11 cellular contexts compared by ENCODE assay signal in the genomic region with DNA sequence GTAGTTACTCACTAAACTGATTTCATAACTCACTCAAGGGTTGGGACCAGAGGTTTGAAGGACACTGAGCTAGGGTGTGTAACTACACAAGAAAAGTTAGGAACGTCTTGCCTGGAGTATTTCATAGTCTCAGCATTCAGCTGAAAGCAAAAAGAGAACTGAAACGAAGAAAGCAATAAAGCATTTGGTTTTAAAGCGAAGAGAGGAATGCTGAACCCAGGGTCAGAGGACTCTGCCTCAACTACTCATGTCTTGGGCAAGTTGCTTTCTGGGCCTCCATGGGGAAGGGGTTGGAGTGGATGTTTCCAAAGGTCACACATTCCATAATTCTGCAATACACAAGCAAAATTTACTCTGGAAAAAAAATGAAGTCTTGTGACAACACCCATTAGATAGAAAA. TPM values are rescaled to one million over a fixed set of nuclear protein-coding genes. Genes with fewer than 3 reads are reported as not detected.
DNase-seq lines count a peak whose midpoint lies in the region; ATAC-seq and TF ChIP-seq lines count a peak whose summit lies in the region.
"Had no signal": no experiment of that assay in that cellular context is flagged by ENCODE, and none has a peak within 500 bp of the region (broad histone marks: within the 10 kb centered on the region; RNA-seq: fewer than 3 reads in every experiment).

No MANE protein-coding gene starts in this region.

- no peak overlapping the region for H3K14ac ChIP-seq in mesenchymal stem cell (ENCODE audit: low read length in 2 of 2)

- no peak for TF ChIP-seq CTCF in HEK293 (tag by site-specific recombination; IDR thresholded peaks at IDR 0.05)

- H2BK15ac ChIP-seq in mesenchymal stem cell (ENCODE audit: low read depth, poor library complexity, severe bottlenecking), result no peak overlapping the region

- no peak overlapping the region for H4K8ac ChIP-seq in mesenchymal stem cell (ENCODE audit: low read length)

- WGBS in mesenchymal stem cell, result 96% methylated on average over 3 of the region's 3 CpGs

- H2BK5ac ChIP-seq in mesenchymal stem cell (ENCODE audit: low read depth, low read length, poor library complexity, severe bottlenecking), result no peak overlapping the region

- H3K4me2 ChIP-seq in mesenchymal stem cell (ENCODE audit: low read length, poor library complexity, severe bottlenecking), result no peak overlapping the region

- H3K9me3 Mint-ChIP-seq in activated naive CD8-positive, alpha-beta T cell treated with anti-CD3 and anti-CD28 coated beads, Interleukin-2, amount 10 ng/mL, durations not matched to agents 7 days and 5 days, result no peaks in the 10 kb centered on the region

- H3K36me3 Mint-ChIP-seq in activated naive CD8-positive, alpha-beta T cell treated with anti-CD3 and anti-CD28 coated beads, Interleukin-2, amount 10 ng/mL, durations not matched to agents 7 days and 5 days, result peaks cover 8% of the 10 kb centered on the region

- no peak overlapping the region for H2AK5ac ChIP-seq in mesenchymal stem cell (ENCODE audit: low read length, severe bottlenecking)

- peaks cover 38% of the 10 kb centered on the region for H3K4me1 Mint-ChIP-seq in activated naive CD8-positive, alpha-beta T cell treated with anti-CD3 and anti-CD28 coated beads, Interleukin-2, amount 10 ng/mL, durations not matched to agents 7 days and 5 days

- H3K4ac ChIP-seq in mesenchymal stem cell (ENCODE audit: low read depth in 1 of 2, low read length in 2 of 2), result no peak overlapping the region

- H2BK12ac ChIP-seq in mesenchymal stem cell (ENCODE audit: low read length in 2 of 2), result no peak overlapping the region

- H3K4me3 Mint-ChIP-seq in activated naive CD8-positive, alpha-beta T cell treated with anti-CD3 and anti-CD28 coated beads, Interleukin-2, amount 10 ng/mL, durations not matched to agents 7 days and 5 days, result peak overlapping the region; percentile 18

- no peaks in the 10 kb centered on the region for H3K27me3 Mint-ChIP-seq in activated naive CD8-positive, alpha-beta T cell treated with anti-CD3 and anti-CD28 coated beads, Interleukin-2, amount 10 ng/mL, durations not matched to agents 7 days and 5 days

- DNase-seq in activated naive CD8-positive, alpha-beta T cell treated with anti-CD3 and anti-CD28 coated beads, Interleukin-2, amount 10 ng/mL, durations not matched to agents 7 days and 5 days, result no peak
- no peak for DNase-seq in mesenchymal stem cell
- DNase-seq: occipital lobe, OCI-M1 had no signal

- H3K27ac ChIP-seq in ACC112 (ENCODE audit: low read depth, low read length), result peak overlapping the region; percentile 16; the same call in 1 of the 2 replicates
- no peak overlapping the region for H3K27ac ChIP-seq in HEK293 (ENCODE audit: extremely low read depth, low read depth, low read length)
- H3K27ac ChIP-seq in mesenchymal stem cell (ENCODE audit: low read length, poor library complexity, severe bottlenecking), result no peak overlapping the region

- H3K9me3 ChIP-seq in HEK293 (ENCODE audit: control insufficient read depth, insufficient read depth, low read depth, low read length), result no peaks in the 10 kb centered on the region
- no peaks in the 10 kb centered on the region for H3K9me3 ChIP-seq in mesenchymal stem cell (ENCODE audit: control insufficient read depth, low read length)
- H3K9me3 ChIP-seq: gastroesophageal sphincter had no signal

- peak overlapping the region; percentile 32 for H2AFZ ChIP-seq in ACC112 (ENCODE audit: low read length, unreplicated experiment)
- H2AFZ ChIP-seq in mesenchymal stem cell (ENCODE audit: low read depth, low read length), result no peak overlapping the region

- H3K36me3 ChIP-seq in ACC112 (ENCODE audit: insufficient read depth, low read length) (no peaks in the 10 kb centered on the region), HEK293 (ENCODE audit: control insufficient read depth in 2 of 2, insufficient read depth in 1 of 2, low read length in 2 of 2) (peaks cover 0 to 15% of the 10 kb centered on the region in 2 experiments; a peak in 2 of 3 replicates), mesenchymal stem cell (ENCODE audit: control insufficient read depth in 1 of 2, insufficient read depth in 2 of 2, low read depth in 1 of 2, low read length in 2 of 2) (peaks cover 0 to 27% of the 10 kb centered on the region in 2 experiments)

- H3K9ac ChIP-seq in mesenchymal stem cell (ENCODE audit: low read length), result peak overlapping the region; percentile 49

- H4K91ac ChIP-seq in mesenchymal stem cell (ENCODE audit: low read length), result no peak overlapping the region

- no peak overlapping the region for H3K27ac Mint-ChIP-seq in activated naive CD8-positive, alpha-beta T cell treated with anti-CD3 and anti-CD28 coated beads, Interleukin-2, amount 10 ng/mL, durations not matched to agents 7 days and 5 days

- H3K27me3 ChIP-seq in ACC112 (ENCODE audit: insufficient read depth, low read length) (no peaks in the 10 kb centered on the region), mesenchymal stem cell (ENCODE audit: control insufficient read depth in 1 of 2, insufficient read depth in 1 of 2, low read length in 2 of 2) (no peaks in the 10 kb centered on the region)
- H3K27me3 ChIP-seq: gastroesophageal sphincter had no signal

- no peak for ATAC-seq in activated naive CD8-positive, alpha-beta T cell treated with anti-CD3 and anti-CD28 coated beads, Interleukin-2, amount 10 ng/mL, durations not matched to agents 7 days and 5 days (ENCODE audit: low read depth)
- ATAC-seq in HG02840 (IDR thresholded peaks at IDR 0.05; ENCODE audit: low FRiP score, unreplicated experiment) (no peak), GM18519 (IDR thresholded peaks at IDR 0.05; ENCODE audit: low FRiP score, unreplicated experiment) (no peak), HG02970 (IDR thresholded peaks at IDR 0.05; ENCODE audit: low FRiP score, unreplicated experiment) (no peak), HG02938 (IDR thresholded peaks at IDR 0.05; ENCODE audit: unreplicated experiment) (no peak)
- ATAC-seq: gastroesophageal sphincter had no signal

- peaks cover 43% of the 10 kb centered on the region for H3K79me2 ChIP-seq in ACC112 (ENCODE audit: control insufficient read depth, insufficient read depth, low read length, unreplicated experiment)

- H2BK120ac ChIP-seq in mesenchymal stem cell (ENCODE audit: low read depth, low read length), result no peak overlapping the region

- H3K4me1 ChIP-seq in ACC112 (ENCODE audit: control insufficient read depth, insufficient read depth, low read length, unreplicated experiment), result peaks cover 28% of the 10 kb centered on the region
- H3K4me1 ChIP-seq in HEK293 (ENCODE audit: control insufficient read depth, insufficient read depth, low read length), result no peaks in the 10 kb centered on the region
- H3K4me1 ChIP-seq in mesenchymal stem cell (ENCODE audit: control insufficient read depth, insufficient read depth, low read depth, low read length), result peaks cover 5% of the 10 kb centered on the region

- no peak overlapping the region for H3K23ac ChIP-seq in mesenchymal stem cell (ENCODE audit: low read length in 2 of 2)

- H3K79me1 ChIP-seq in mesenchymal stem cell (replicated peaks; ENCODE audit: low read length, poor library complexity, severe bottlenecking), result peaks cover 27% of the 10 kb centered on the region

- POLR2A ChIA-PET in HEK293 (lab: Yijun Ruan, JAX), result no interaction called here
- POLR2A ChIA-PET in activated naive CD8-positive, alpha-beta T cell treated with anti-CD3 and anti-CD28 coated beads, Interleukin-2, amount 10 ng/mL, durations not matched to agents 7 days and 5 days (lab: Charles Lee), result no interaction called here

- CTCF ChIA-PET in HEK293 (lab: Yijun Ruan, JAX), result interaction anchor here (0.7 kb wide), 1 partner anchor 38 kb away, joined by 4 read pairs; no protein-coding TSS in a partner anchor

- H3K4me3 ChIP-seq in ACC112 (ENCODE audit: low read depth, low read length), result peak overlapping the region; percentile 92
- H3K4me3 ChIP-seq in HEK293 (ENCODE audit: low read depth, low read length), result no peak overlapping the region
- H3K4me3 ChIP-seq in mesenchymal stem cell (ENCODE audit: insufficient read depth in 1 of 2, low read depth in 1 of 2, low read length in 2 of 2), result peak overlapping the region in 1 of 2 experiments; percentile 89

- H3K18ac ChIP-seq in mesenchymal stem cell (ENCODE audit: low read depth in 1 of 2, low read length in 2 of 2), result no peak overlapping the region

TF ChIP-seq in HEK293, 187 proteins besides CTCF, POLR2A, EP300 and RAD21:
- TF ChIP-seq ZBTB17 (tag by site-specific recombination; IDR thresholded peaks at IDR 0.05), result peak; percentile 36; the same call in 1 of the 2 replicates
- TF ChIP-seq PBX3 (CRISPR knock-in tag; IDR thresholded peaks at IDR 0.05), result no peak

RNA-seq across cellular contexts. Expression of gene GNS, which starts 1.4 kb away (rescaled TPM):
- 10 to 100 TPM; 28.6 to 32.0 TPM for total RNA-seq in activated naive CD8-positive, alpha-beta T cell treated with anti-CD3 and anti-CD28 coated beads, Interleukin-2, amount 10 ng/mL, durations not matched to agents 7 days and 5 days
- 145 TPM for polyA plus RNA-seq in mesenchymal stem cell (2013, experiment 1 of 2)
- 145 TPM for polyA plus RNA-seq in mesenchymal stem cell (2013, experiment 2 of 2)
